Comparison of ENCODE assay signal across 21 cellular contexts in the genomic region with DNA sequence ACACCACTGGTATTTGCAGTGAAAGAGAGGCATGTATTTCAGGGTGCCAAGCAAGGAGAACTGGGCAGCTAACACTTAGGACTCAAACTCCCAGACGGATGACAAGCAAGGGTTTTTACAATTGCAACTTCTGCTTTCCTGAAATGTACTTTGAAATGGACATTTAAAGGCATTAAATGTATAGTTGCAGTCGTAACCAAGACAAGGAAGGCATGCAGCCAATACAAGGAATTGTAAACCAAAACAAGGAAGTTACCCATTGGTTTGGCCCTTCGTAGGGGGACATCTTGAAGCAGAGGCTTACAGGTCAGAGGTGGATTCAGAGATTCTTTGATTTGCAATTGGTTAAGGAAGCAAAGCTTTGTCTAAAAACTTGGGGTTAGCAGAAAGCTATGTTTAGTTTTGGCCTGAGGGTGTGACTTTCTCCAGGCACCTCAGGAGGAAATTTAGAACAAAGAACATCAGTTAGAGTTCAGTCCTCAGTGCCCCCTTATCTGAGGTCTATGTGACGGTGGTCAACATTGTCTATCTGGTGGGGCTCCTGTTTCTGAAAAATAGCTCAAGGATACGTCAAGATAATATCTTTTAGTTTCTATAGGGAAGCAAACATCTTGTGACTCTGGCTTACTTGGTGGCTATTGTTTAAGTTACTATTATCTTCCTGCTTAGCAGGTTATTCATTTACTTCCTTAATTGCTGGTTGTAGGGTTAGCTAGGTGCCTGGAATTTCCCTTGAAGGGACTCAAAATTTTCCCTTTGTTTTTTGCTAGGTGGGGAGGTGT.
DNase-seq lines count a peak whose midpoint lies in the region; ATAC-seq and TF ChIP-seq lines count a peak whose summit lies in the region.
"Had no signal": no experiment of that assay in that cellular context is flagged by ENCODE, and none has a peak within 500 bp of the region (broad histone marks: within the 10 kb centered on the region; RNA-seq: fewer than 3 reads in every experiment).

No MANE protein-coding gene starts in this region.

- peaks cover 46% of the 10 kb centered on the region for H3K4me1 ChIP-seq in GM23338 (ENCODE audit: insufficient read depth)
- no peaks in the 10 kb centered on the region for H3K4me1 ChIP-seq in thyroid gland
- H3K4me1 ChIP-seq: sigmoid colon had no signal

- peaks cover 18% of the 10 kb centered on the region; the same call in 1 of the 2 replicates for H3F3A ChIP-seq in GM23338 (replicated peaks; ENCODE audit: low read depth)

- H3K9me3 Mint-ChIP-seq in GM23338: peaks cover 3% of the 10 kb centered on the region
- no peaks in the 10 kb centered on the region for H3K9me3 Mint-ChIP-seq in dendritic cell treated with granulocyte-macrophage colony-stimulating factor and Interleukin-4, amounts not matched to agents 40 ng/mL and 50 ng/mL, for 4 days
- H3K9me3 Mint-ChIP-seq: activated T-helper 17 cell treated with anti-CD3 and anti-CD28 coated beads, Interleukin-2, amount 50 U/mL, for 72 hours; CD4-positive, alpha-beta T cell; immature natural killer cell had no signal

- H3K27me3 ChIP-seq in GM23338 (ENCODE audit: insufficient read depth) (no peaks in the 10 kb centered on the region), thyroid gland (no peaks in the 10 kb centered on the region)
- H3K27me3 ChIP-seq: neutrophil, sigmoid colon, transverse colon had no signal

- H3K27ac Mint-ChIP-seq in GM23338: peak overlapping the region; percentile 50
- peak overlapping the region; percentile 64 for H3K27ac Mint-ChIP-seq in dendritic cell treated with granulocyte-macrophage colony-stimulating factor and Interleukin-4, amounts not matched to agents 40 ng/mL and 50 ng/mL, for 4 days
- H3K27ac Mint-ChIP-seq: activated T-helper 17 cell treated with anti-CD3 and anti-CD28 coated beads, Interleukin-2, amount 50 U/mL, for 72 hours; CD4-positive, alpha-beta T cell had no signal

- H3K9me3 ChIP-seq in thyroid gland: no peaks in the 10 kb centered on the region
- H3K9me3 ChIP-seq: HAP-1, neutrophil, sigmoid colon, transverse colon had no signal

- no peaks in the 10 kb centered on the region for H3K79me2 ChIP-seq in GM23338 (replicated peaks; ENCODE audit: insufficient read depth)

- DNase-seq in GM23338 (ENCODE audit: low spot score) (peak; percentile 15), MV-4-11 (lab: John Stamatoyannopoulos, UW) (peak; percentile 93), pons (ENCODE audit: low spot score) (peak; percentile 40), thyroid gland (no peak), DMS53 (lab: John Stamatoyannopoulos, UW) (no peak)
- DNase-seq in activated naive CD4-positive, alpha-beta T cell treated with anti-CD3 and anti-CD28 coated beads, Interleukin-2, amount 50 U/mL, for 16 hours: no peak
- DNase-seq: amniotic stem cell; CD4-positive, alpha-beta T cell; cerebellar nuclear complex; EL; foreskin melanocyte; immature natural killer cell; NCI-H226; sigmoid colon; stimulated activated CD4-positive, alpha-beta T cell treated with anti-CD3 and anti-CD28 coated beads, Interleukin-4, amount 100 ng/mL, for 1 hour; transverse colon had no signal

- no peaks in the 10 kb centered on the region for H3K27me3 Mint-ChIP-seq in GM23338 (ENCODE audit: insufficient read depth, low read depth, poor library complexity)
- no peaks in the 10 kb centered on the region for H3K27me3 Mint-ChIP-seq in dendritic cell treated with granulocyte-macrophage colony-stimulating factor and Interleukin-4, amounts not matched to agents 40 ng/mL and 50 ng/mL, for 4 days
- H3K27me3 Mint-ChIP-seq: CD4-positive, alpha-beta T cell had no signal

- no peak overlapping the region for H3K4me3 Mint-ChIP-seq in GM23338
- H3K4me3 Mint-ChIP-seq in dendritic cell treated with granulocyte-macrophage colony-stimulating factor and Interleukin-4, amounts not matched to agents 40 ng/mL and 50 ng/mL, for 4 days: no peak overlapping the region
- H3K4me3 Mint-ChIP-seq: activated T-helper 17 cell treated with anti-CD3 and anti-CD28 coated beads, Interleukin-2, amount 50 U/mL, for 72 hours; CD4-positive, alpha-beta T cell had no signal

- H3K9me2 ChIP-seq in GM23338 (ENCODE audit: insufficient read depth): no peaks in the 10 kb centered on the region; the same call in 1 of the 2 replicates

- TF ChIP-seq CTCF in GM23338 (conservative IDR thresholded peaks at IDR 0.05; ENCODE audit: low read depth in 2 of 2) (no peak), thyroid gland (IDR thresholded peaks at IDR 0.05) (no peak)

- H3K27ac ChIP-seq in GM23338 (ENCODE audit: low read depth) (peak overlapping the region; percentile 97), thyroid gland (no peak overlapping the region)
- H3K27ac ChIP-seq: neutrophil, sigmoid colon had no signal

- no peak overlapping the region for H2AFZ ChIP-seq in GM23338

- no peak for TF ChIP-seq POLR2A in thyroid gland (IDR thresholded peaks at IDR 0.05)

- intact Hi-C loops in dendritic cell treated with granulocyte-macrophage colony-stimulating factor and Interleukin-4, amounts not matched to agents 40 ng/mL and 50 ng/mL, for 4 days (cut with micrococcal nuclease): no loop called here
- intact Hi-C loops in thyroid gland (cut with DNase I): no loop called here

- 0 out of 2 replicates have a peak overlapping the region, but pooled peaks have one; percentile 14 for H3K4me2 ChIP-seq in GM23338

- H3K36me3 ChIP-seq in GM23338 (ENCODE audit: insufficient read depth) (no peaks in the 10 kb centered on the region), thyroid gland (no peaks in the 10 kb centered on the region)
- H3K36me3 ChIP-seq: HAP-1, neutrophil, sigmoid colon, transverse colon had no signal

- no peaks in the 10 kb centered on the region for H4K20me1 ChIP-seq in GM23338 (replicated peaks; ENCODE audit: insufficient read depth)

- WGBS in thyroid gland, 2 donors: 93 to 96% methylated on average over 5 of the region's 5 CpGs

- peaks cover 62% of the 10 kb centered on the region for H3K4me1 Mint-ChIP-seq in GM23338
- H3K4me1 Mint-ChIP-seq in dendritic cell treated with granulocyte-macrophage colony-stimulating factor and Interleukin-4, amounts not matched to agents 40 ng/mL and 50 ng/mL, for 4 days (ENCODE audit: low read depth): peaks cover 42% of the 10 kb centered on the region
- H3K4me1 Mint-ChIP-seq: activated T-helper 17 cell treated with anti-CD3 and anti-CD28 coated beads, Interleukin-2, amount 50 U/mL, for 72 hours had no signal

- ATAC-seq in GM23338 (no peak), HG02571 (IDR thresholded peaks at IDR 0.05; ENCODE audit: unreplicated experiment) (no peak)
- ATAC-seq: activated T-helper 17 cell treated with anti-CD3 and anti-CD28 coated beads, Interleukin-2, amount 50 U/mL, for 72 hours had no signal

- peaks cover 14% of the 10 kb centered on the region for H3K36me3 Mint-ChIP-seq in GM23338 (ENCODE audit: low read depth)
- H3K36me3 Mint-ChIP-seq in dendritic cell treated with granulocyte-macrophage colony-stimulating factor and Interleukin-4, amounts not matched to agents 40 ng/mL and 50 ng/mL, for 4 days (ENCODE audit: low read depth): no peaks in the 10 kb centered on the region
- H3K36me3 Mint-ChIP-seq: immature natural killer cell had no signal

- no peak overlapping the region for H3K4me3 ChIP-seq in GM23338
- no peak overlapping the region for H3K4me3 ChIP-seq in thyroid gland (replicated peaks in 1 of 3)
- H3K4me3 ChIP-seq: HAP-1, sigmoid colon, transverse colon had no signal

TF ChIP-seq in GM23338, 12 proteins besides CTCF, POLR2A, EP300 and RAD21 (continues in another document):
- TF ChIP-seq CREB1 (CRISPR knock-in tag; IDR thresholded peaks at IDR 0.05; ENCODE audit: low read depth) (no peak), NANOG (IDR thresholded peaks at IDR 0.05; ENCODE audit: borderline replicate concordance) (no peak), EZH2phosphoT487 (IDR thresholded peaks at IDR 0.05; ENCODE audit: unreplicated experiment) (no peak), ZNF331 (CRISPR knock-in tag; IDR thresholded peaks at IDR 0.05; ENCODE audit: low read depth) (no peak), ZNF114 (CRISPR knock-in tag; IDR thresholded peaks at IDR 0.05) (no peak), JUNB (IDR thresholded peaks at IDR 0.05; ENCODE audit: unreplicated experiment) (no peak)
- TF ChIP-seq, protein P1, sequence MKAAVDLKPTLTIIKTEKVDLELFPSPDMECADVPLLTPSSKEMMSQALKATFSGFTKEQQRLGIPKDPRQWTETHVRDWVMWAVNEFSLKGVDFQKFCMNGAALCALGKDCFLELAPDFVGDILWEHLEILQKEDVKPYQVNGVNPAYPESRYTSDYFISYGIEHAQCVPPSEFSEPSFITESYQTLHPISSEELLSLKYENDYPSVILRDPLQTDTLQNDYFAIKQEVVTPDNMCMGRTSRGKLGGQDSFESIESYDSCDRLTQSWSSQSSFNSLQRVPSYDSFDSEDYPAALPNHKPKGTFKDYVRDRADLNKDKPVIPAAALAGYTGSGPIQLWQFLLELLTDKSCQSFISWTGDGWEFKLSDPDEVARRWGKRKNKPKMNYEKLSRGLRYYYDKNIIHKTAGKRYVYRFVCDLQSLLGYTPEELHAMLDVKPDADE (IDR thresholded peaks at IDR 0.05): no peak

Comparison
In these comparisons a context has a peak if more than half of its experiments do, and no peak if none do; other contexts are left out.
1. DNase-seq: peak in GM23338 (single experiment), MV-4-11 (single experiment) and pons (single experiment); none in thyroid gland (0 of 2), DMS53 (single experiment) and activated naive CD4-positive, alpha-beta T cell treated with anti-CD3 and anti-CD28 coated beads, Interleukin-2, amount 50 U/mL, for 16 hours (single experiment).